ENCODE assay signal across 10 cellular contexts in the genomic region with DNA sequence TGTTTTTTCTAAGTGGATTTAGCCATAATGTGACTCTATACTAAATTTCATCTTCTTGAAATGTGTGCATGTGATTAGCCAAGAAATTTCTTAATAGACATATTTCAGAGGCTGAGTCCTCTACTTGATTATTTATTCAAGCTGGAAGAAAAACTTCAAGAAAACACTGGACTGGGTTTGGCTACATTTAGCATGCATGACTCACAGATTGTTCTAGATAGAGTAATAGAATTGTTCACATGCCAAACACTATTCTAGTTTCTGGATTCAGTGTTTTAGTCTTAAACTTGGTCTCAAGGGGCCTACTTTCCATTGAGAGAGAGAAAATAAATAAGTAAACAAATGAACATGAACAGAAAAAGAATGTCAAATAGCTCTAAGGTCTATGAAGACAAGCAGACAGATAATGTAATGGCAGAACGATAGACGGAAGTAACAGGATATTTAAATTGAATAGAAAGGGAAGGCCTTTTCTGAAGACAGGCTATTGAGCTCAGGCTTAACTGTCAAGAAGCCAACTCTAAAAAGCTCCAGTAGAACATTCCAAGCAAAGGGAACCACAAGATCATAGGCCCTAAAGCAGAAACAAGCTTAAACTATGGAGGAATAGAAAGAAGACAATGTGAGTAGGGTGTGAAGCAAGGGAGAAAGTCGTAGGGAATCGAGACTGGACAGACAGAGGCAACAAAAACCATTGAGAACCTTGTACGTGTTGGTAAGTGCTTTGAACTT.
DNase-seq lines count a peak whose midpoint lies in the region; ATAC-seq and TF ChIP-seq lines count a peak whose summit lies in the region.
"Had no signal": no experiment of that assay in that cellular context is flagged by ENCODE, and none has a peak within 500 bp of the region (broad histone marks: within the 10 kb centered on the region; RNA-seq: fewer than 3 reads in every experiment).

No MANE protein-coding gene starts in this region.

- no peak overlapping the region for H3K4me2 ChIP-seq in Karpas-422 (ENCODE audit: low read depth, low read length, poor library complexity, severe bottlenecking)

- H3K36me3 Mint-ChIP-seq in stimulated activated naive B cell treated with anti-CD40 and anti-IgM and Interleukin-4, amounts not matched to agents 10 μg/mL and 1 μg/mL and 100 μg/mL, for 72 hours: no peaks in the 10 kb centered on the region
- H3K36me3 Mint-ChIP-seq: activated naive CD4-positive, alpha-beta T cell treated with anti-CD3 and anti-CD28 coated beads, Interleukin-2, amount 50 U/mL, for 72 hours had no signal

- no peak overlapping the region for H3K4me3 ChIP-seq in Karpas-422 (ENCODE audit: low read length)
- H3K4me3 ChIP-seq in lung: no peak overlapping the region
- H3K4me3 ChIP-seq in uterus: no peak overlapping the region

- H3K9ac ChIP-seq in Karpas-422 (ENCODE audit: low read length): no peak overlapping the region

- no peak for TF ChIP-seq POLR2A in uterus (IDR thresholded peaks at IDR 0.05)

- no peaks in the 10 kb centered on the region for H3K36me3 ChIP-seq in Karpas-422 (ENCODE audit: insufficient read depth, low read length)
- no peaks in the 10 kb centered on the region for H3K36me3 ChIP-seq in lung (ENCODE audit: control insufficient read depth in 2 of 2, insufficient read depth in 2 of 2, low read length in 2 of 2)
- no peaks in the 10 kb centered on the region for H3K36me3 ChIP-seq in uterus

- H3K27me3 ChIP-seq in Karpas-422 (ENCODE audit: low read length): no peaks in the 10 kb centered on the region
- H3K27me3 ChIP-seq in lung (ENCODE audit: control insufficient read depth, insufficient read depth): no peaks in the 10 kb centered on the region
- H3K27me3 ChIP-seq in uterus: no peaks in the 10 kb centered on the region

- H4K20me1 ChIP-seq in Karpas-422 (ENCODE audit: insufficient read depth, low read depth, low read length): no peaks in the 10 kb centered on the region

- TF ChIP-seq CTCF in lung (IDR thresholded peaks at IDR 0.05; ENCODE audit: control extremely low read depth, extremely low read depth): no peak
- no peak for TF ChIP-seq CTCF in uterus (IDR thresholded peaks at IDR 0.05)

- peak overlapping the region; percentile 45 for H2AFZ ChIP-seq in Karpas-422 (ENCODE audit: low read length)

- H3K9me3 Mint-ChIP-seq in stimulated activated naive B cell treated with anti-CD40 and anti-IgM and Interleukin-4, amounts not matched to agents 10 μg/mL and 1 μg/mL and 100 μg/mL, for 72 hours: peaks cover 0 to 1% of the 10 kb centered on the region in 2 donors
- H3K9me3 Mint-ChIP-seq: activated naive CD4-positive, alpha-beta T cell treated with anti-CD3 and anti-CD28 coated beads, Interleukin-2, amount 50 U/mL, for 72 hours had no signal

- H3K4me1 Mint-ChIP-seq in stimulated activated naive B cell treated with anti-CD40 and anti-IgM and Interleukin-4, amounts not matched to agents 10 μg/mL and 1 μg/mL and 100 μg/mL, for 72 hours: peaks cover 0 to 9% of the 10 kb centered on the region in 2 donors

- H3K79me2 ChIP-seq in Karpas-422 (ENCODE audit: low read length): no peaks in the 10 kb centered on the region

- 82 to 88% methylated on average over 5 of the region's 5 CpGs for WGBS in lung, 2 donors

- no peak overlapping the region for H3K27ac ChIP-seq in Karpas-422 (ENCODE audit: low read length)
- peak overlapping the region in 1 of 2 donors; percentile 53 for H3K27ac ChIP-seq in lung (ENCODE audit: low read depth in 1 of 2, low read length in 1 of 2)
- H3K27ac ChIP-seq in uterus: peak overlapping the region; percentile 43 to 75

- H3K9me3 ChIP-seq in Karpas-422 (ENCODE audit: low read length) (no peaks in the 10 kb centered on the region), lung (ENCODE audit: control insufficient read depth in 2 of 2, insufficient read depth in 1 of 2, low read length in 1 of 2) (peaks cover 0 to 3% of the 10 kb centered on the region in 2 donors), uterus (no peaks in the 10 kb centered on the region)

- peaks cover 0 to 5% of the 10 kb centered on the region in 2 donors for H3K27me3 Mint-ChIP-seq in stimulated activated naive B cell treated with anti-CD40 and anti-IgM and Interleukin-4, amounts not matched to agents 10 μg/mL and 1 μg/mL and 100 μg/mL, for 72 hours

- intact Hi-C loops in uterus (cut with DNase I; ENCODE audit: low total_unique reads): no loop called here

- H3K4me1 ChIP-seq in Karpas-422 (ENCODE audit: low read length): no peaks in the 10 kb centered on the region
- H3K4me1 ChIP-seq in lung (ENCODE audit: control insufficient read depth in 2 of 2, insufficient read depth in 2 of 2, low read length in 2 of 2): no peaks in the 10 kb centered on the region
- H3K4me1 ChIP-seq in uterus: no peaks in the 10 kb centered on the region

- H3K27ac Mint-ChIP-seq in stimulated activated naive B cell treated with anti-CD40 and anti-IgM and Interleukin-4, amounts not matched to agents 10 μg/mL and 1 μg/mL and 100 μg/mL, for 72 hours: no peak overlapping the region
- H3K27ac Mint-ChIP-seq: activated naive CD4-positive, alpha-beta T cell treated with anti-CD3 and anti-CD28 coated beads, Interleukin-2, amount 50 U/mL, for 72 hours had no signal

- H3K9me2 ChIP-seq in Karpas-422 (replicated peaks; ENCODE audit: insufficient read depth, low read length): no peaks in the 10 kb centered on the region; the same call in 1 of the 2 replicates

- H3K4me3 Mint-ChIP-seq in stimulated activated naive B cell treated with anti-CD40 and anti-IgM and Interleukin-4, amounts not matched to agents 10 μg/mL and 1 μg/mL and 100 μg/mL, for 72 hours: no peak overlapping the region

- peak; percentile 73 for ATAC-seq in lung (ENCODE audit: insufficient read depth, low FRiP score)
- no peak for ATAC-seq in GM21619 (IDR thresholded peaks at IDR 0.05; ENCODE audit: unreplicated experiment)
- no peak for ATAC-seq in stimulated activated naive B cell treated with anti-CD40 and anti-IgM and Interleukin-4, amounts not matched to agents 10 μg/mL and 1 μg/mL and 100 μg/mL, for 72 hours (replicated peaks)
- ATAC-seq: activated naive CD4-positive, alpha-beta T cell treated with anti-CD3 and anti-CD28 coated beads, Interleukin-2, amount 50 U/mL, for 72 hours had no signal

- DNase-seq in Karpas-422 (no peak), dedifferentiated amniotic fluid mesenchymal stem cell (ENCODE audit: extremely low spot score) (peak; percentile 99), lung (ENCODE audit: low spot score) (no peak), uterus (no peak), NCI-H2227 treated with DMSO at 0.1 percent for 48 hours (lab: John Stamatoyannopoulos, UW) (no peak), GDM1 (lab: John Stamatoyannopoulos, UW) (no peak)
- DNase-seq in stimulated activated naive B cell treated with anti-CD40 and anti-IgM and Interleukin-4, amounts not matched to agents 10 μg/mL and 1 μg/mL and 100 μg/mL, for 72 hours: no peak
- DNase-seq: activated CD4-positive, CD25-positive, alpha-beta regulatory T cell had no signal
